ENCODE assay signal across 9 cellular contexts in the genomic region with DNA sequence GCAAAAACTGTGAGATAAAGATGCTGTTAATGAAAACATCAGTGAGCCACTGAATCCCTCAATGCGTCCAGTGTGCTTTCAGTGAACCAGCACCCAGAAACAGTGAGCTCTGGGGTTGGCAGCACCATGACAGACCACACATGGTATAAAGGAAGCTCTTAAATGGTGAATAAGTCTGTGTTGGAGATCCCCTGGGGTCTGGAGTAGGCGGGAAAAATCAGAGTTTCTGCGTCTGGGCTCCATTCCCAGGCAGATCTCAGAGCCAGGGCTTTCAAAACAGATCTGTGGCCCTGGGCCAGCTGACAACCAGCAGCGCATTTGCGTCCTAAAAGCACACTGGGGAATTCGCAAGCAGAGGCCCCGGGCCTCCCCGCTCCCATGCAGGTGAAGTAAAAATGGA.
DNase-seq lines count a peak whose midpoint lies in the region; ATAC-seq and TF ChIP-seq lines count a peak whose summit lies in the region.
"Had no signal": no experiment of that assay in that cellular context is flagged by ENCODE, and none has a peak within 500 bp of the region (broad histone marks: within the 10 kb centered on the region; RNA-seq: fewer than 3 reads in every experiment).

No MANE protein-coding gene starts in this region.

- CTCF ChIA-PET in Caco-2 (lab: Charles Lee): no interaction called here

- H3K9me3 Mint-ChIP-seq in Caco-2 (ENCODE audit: unreplicated experiment): no peaks in the 10 kb centered on the region

- H3K27me3 ChIP-seq in left ventricle myocardium inferior (ENCODE audit: low read depth): no peaks in the 10 kb centered on the region
- no peaks in the 10 kb centered on the region for H3K27me3 ChIP-seq in sigmoid colon
- no peaks in the 10 kb centered on the region for H3K27me3 ChIP-seq in Caco-2 (replicated peaks; ENCODE audit: control insufficient read depth, insufficient read depth, low read length)

- H3K4me1 ChIP-seq in left ventricle myocardium inferior (peaks cover 45% of the 10 kb centered on the region), sigmoid colon (peaks cover 0 to 22% (median 16%) of the 10 kb centered on the region in 4 donors), Caco-2 (no peaks in the 10 kb centered on the region)

- intact Hi-C loops in left ventricle myocardium inferior (cut with micrococcal nuclease): no loop called here
- intact Hi-C loops in sigmoid colon (cut with DNase I): no loop called here
- intact Hi-C loops in Caco-2 (cut with micrococcal nuclease; ENCODE audit: unreplicated experiment): no loop called here

- H3K27ac ChIP-seq in left ventricle myocardium inferior (replicated peaks) (peak overlapping the region; percentile 68), sigmoid colon (peak overlapping the region; percentile 25 to 57 (median 38))

- no peaks in the 10 kb centered on the region for H3K36me3 Mint-ChIP-seq in Caco-2 (ENCODE audit: insufficient read depth, unreplicated experiment)

- H3K27me3 Mint-ChIP-seq in Caco-2 (ENCODE audit: insufficient read depth, unreplicated experiment): no peaks in the 10 kb centered on the region

- no peak for TF ChIP-seq POLR2A in sigmoid colon (IDR thresholded peaks at IDR 0.05)

- TF ChIP-seq CTCF in left ventricle myocardium inferior (IDR thresholded peaks at IDR 0.05; ENCODE audit: borderline replicate concordance) (no peak), sigmoid colon (IDR thresholded peaks at IDR 0.05) (no peak), Caco-2 (IDR thresholded peaks at IDR 0.05; ENCODE audit: insufficient read depth in 1 of 2, low read depth in 1 of 2, low read length in 1 of 2, severe bottlenecking in 1 of 2, unreplicated experiment in 1 of 2) (no peak)

- 65 to 85% methylated on average over 8 of the region's 8 CpGs for WGBS in sigmoid colon, 2 donors

- no peak overlapping the region for H3K4me3 Mint-ChIP-seq in Caco-2 (ENCODE audit: unreplicated experiment)

- POLR2A ChIA-PET in Caco-2 (lab: Charles Lee): no interaction called here

- no peak for TF ChIP-seq EP300 in sigmoid colon (IDR thresholded peaks at IDR 0.05)

- H3K9me3 ChIP-seq in left ventricle myocardium inferior (replicated peaks) (no peaks in the 10 kb centered on the region), sigmoid colon (no peaks in the 10 kb centered on the region), Caco-2 (no peaks in the 10 kb centered on the region)

- ATAC-seq in GM18520 (IDR thresholded peaks at IDR 0.05; ENCODE audit: unreplicated experiment): no peak

- H3K36me3 ChIP-seq in left ventricle myocardium inferior (no peaks in the 10 kb centered on the region), sigmoid colon (no peaks in the 10 kb centered on the region), Caco-2 (ENCODE audit: control insufficient read depth, insufficient read depth, low read length) (no peaks in the 10 kb centered on the region)

- peak; percentile 31 for DNase-seq in EL
- peak; percentile 31 for DNase-seq in T1000 (lab: John Stamatoyannopoulos, UW)
- peak; percentile 88 for DNase-seq in left ventricle myocardium inferior
- DNase-seq in sigmoid colon: peak; percentile 93
- DNase-seq in NCI-H1930 (lab: John Stamatoyannopoulos, UW): no peak
- DNase-seq in Caco-2: no peak
- DNase-seq in NK-92 (lab: John Stamatoyannopoulos, UW; ENCODE audit: unreplicated experiment): no peak
- DNase-seq: activated T-cell treated with anti-CD3 and anti-CD28 coated beads, Interleukin-2, amount 50 U/mL, for 48 hours had no signal

- BruUV-seq in Caco-2 (replicated peaks; lab: Mats Ljungman, UMichigan): no TSS peak

- no peaks in the 10 kb centered on the region for H3K4me1 Mint-ChIP-seq in Caco-2 (ENCODE audit: low read depth, unreplicated experiment)

- H3K4me3 ChIP-seq in left ventricle myocardium inferior (no peak overlapping the region), sigmoid colon (no peak overlapping the region), Caco-2 (ENCODE audit: low read depth, low read length) (no peak overlapping the region)

- H3K27ac Mint-ChIP-seq in Caco-2 (ENCODE audit: unreplicated experiment): no peak overlapping the region

Comparison
In these comparisons a context has a peak if more than half of its experiments do, and no peak if none do; other contexts are left out.
1. DNase-seq: peak in EL (single experiment), T1000 (single experiment), left ventricle myocardium inferior (single experiment) and sigmoid colon (single experiment); none in NCI-H1930 (0 of 2), Caco-2 (0 of 2) and NK-92 (single experiment).